Comparison of ENCODE assay signal across 1 cellular context in genomic region chr5:133531634-133532033, GRCh38.
TF ChIP-seq lines count a peak whose summit lies in the region.

No MANE protein-coding gene starts in this region.

TF ChIP-seq in IMR-90, 13 proteins besides CTCF, POLR2A, EP300 and RAD21 (continued from another document):
- TF ChIP-seq USF2 (IDR thresholded peaks at IDR 0.05; ENCODE audit: low read depth, low read length) = no peak
- no peak for TF ChIP-seq MXI1 (IDR thresholded peaks at IDR 0.05; ENCODE audit: borderline replicate concordance, low read depth, low read length)
- TF ChIP-seq NFE2L2 (IDR thresholded peaks at IDR 0.05; ENCODE audit: low read depth, low read length) = no peak
- TF ChIP-seq CHD1 (IDR thresholded peaks at IDR 0.05; ENCODE audit: low read depth, low read length) = no peak
